In the genomic region with DNA sequence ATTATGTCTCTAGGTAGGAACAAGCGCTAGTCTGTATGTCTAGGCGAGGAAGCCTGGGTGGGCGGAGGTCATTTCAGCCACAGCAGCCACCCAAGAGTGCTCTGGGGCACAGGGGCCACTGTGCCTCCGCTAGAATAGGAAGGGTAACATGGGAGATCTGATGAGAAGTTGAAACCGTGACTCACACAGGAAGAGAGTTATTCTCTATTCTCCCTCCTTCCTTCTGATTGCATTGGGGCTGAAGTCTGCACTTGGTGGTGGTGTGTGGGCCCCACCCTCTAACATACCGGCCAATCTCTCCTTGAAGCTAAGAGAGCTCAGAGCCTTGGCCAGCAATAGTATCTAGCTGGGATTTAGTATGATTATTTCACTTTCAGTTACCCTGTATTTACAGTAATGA, we compare ENCODE assay signal across 8 cellular contexts. TPM values are rescaled to one million over a fixed set of nuclear protein-coding genes. Genes with fewer than 3 reads are reported as not detected.
DNase-seq lines count a peak whose midpoint lies in the region; ATAC-seq lines count a peak whose summit lies in the region.

No MANE protein-coding gene starts in this region.

- CTCF ChIA-PET in naive thymus-derived CD4-positive, alpha-beta T cell (lab: Charles Lee) = no interaction called here

- no peak overlapping the region for H3K4me3 ChIP-seq in naive thymus-derived CD4-positive, alpha-beta T cell (ENCODE audit: low read length)

- in situ Hi-C loops in ACHN (cut with HindIII; ENCODE audit: low pct_ligation_motif_present, low pct_unique_long_range_greater_than_20kb, low sequenced_read_pairs) = no loop called here

- H3K9me3 ChIP-seq in naive thymus-derived CD4-positive, alpha-beta T cell (ENCODE audit: control insufficient read depth in 2 of 3, low read length in 3 of 3) = no peaks in the 10 kb centered on the region

- POLR2A ChIA-PET in naive thymus-derived CD4-positive, alpha-beta T cell (lab: Charles Lee) = no interaction called here

- H3K27ac Mint-ChIP-seq in activated T-cell treated with anti-CD3 and anti-CD28 coated beads, Interleukin-2, amount 50 U/mL, for 24 hours = peak overlapping the region; percentile 35
- H3K27ac Mint-ChIP-seq in naive thymus-derived CD4-positive, alpha-beta T cell = peak overlapping the region in 3 of 9 donors; percentile 45 to 89 (median 54)

- H3K36me3 ChIP-seq in naive thymus-derived CD4-positive, alpha-beta T cell (ENCODE audit: control insufficient read depth in 2 of 3, insufficient read depth in 3 of 3, low read length in 3 of 3) = peaks cover 0 to 5% (median 0%) of the 10 kb centered on the region in 3 experiments

- no peak overlapping the region for H3K27ac ChIP-seq in naive thymus-derived CD4-positive, alpha-beta T cell (ENCODE audit: low read depth, low read length)

- no peaks in the 10 kb centered on the region for H3K4me1 ChIP-seq in naive thymus-derived CD4-positive, alpha-beta T cell (ENCODE audit: control insufficient read depth in 2 of 2, insufficient read depth in 2 of 2, low read length in 2 of 2)

- H3K27me3 Mint-ChIP-seq in activated T-cell treated with anti-CD3 and anti-CD28 coated beads, Interleukin-2, amount 50 U/mL, for 24 hours = no peaks in the 10 kb centered on the region
- H3K27me3 Mint-ChIP-seq in naive thymus-derived CD4-positive, alpha-beta T cell = no peaks in the 10 kb centered on the region

- no peaks in the 10 kb centered on the region for H3K27me3 ChIP-seq in naive thymus-derived CD4-positive, alpha-beta T cell (ENCODE audit: control insufficient read depth in 2 of 2, insufficient read depth in 2 of 2, low read length in 2 of 2)

- H3K36me3 Mint-ChIP-seq in activated T-cell treated with anti-CD3 and anti-CD28 coated beads, Interleukin-2, amount 50 U/mL, for 24 hours (ENCODE audit: low read depth) = peaks cover 58% of the 10 kb centered on the region
- H3K36me3 Mint-ChIP-seq in naive thymus-derived CD4-positive, alpha-beta T cell = peaks cover 4 to 62% (median 41%) of the 10 kb centered on the region in 5 donors

- H3K4me3 Mint-ChIP-seq in activated T-cell treated with anti-CD3 and anti-CD28 coated beads, Interleukin-2, amount 50 U/mL, for 24 hours = no peak overlapping the region
- peak overlapping the region in 1 of 10 donors; percentile 58 for H3K4me3 Mint-ChIP-seq in naive thymus-derived CD4-positive, alpha-beta T cell

- intact Hi-C loops in naive thymus-derived CD4-positive, alpha-beta T cell (cut with micrococcal nuclease) = loop anchor here in 1 of 2 donors (2.0 kb wide), 1 partner anchor 20 kb away; a partner anchor contains a TSS

- DNase-seq in activated T-cell treated with anti-CD3 and anti-CD28 coated beads, Interleukin-2, amount 50 U/mL, for 24 hours = no peak
- DNase-seq in activated T-cell treated with anti-CD3 and anti-CD28 coated beads, Interleukin-2, amount 50 U/mL, for 1 hour = no peak
- peak; percentile 13 for DNase-seq in RPMI7951 (ENCODE audit: low read depth)
- DNase-seq in naive thymus-derived CD4-positive, alpha-beta T cell = no peak
- no peak for DNase-seq in ACHN
- no peak for DNase-seq in NCI-H526 (lab: John Stamatoyannopoulos, UW)
- DNase-seq in activated gamma-delta T cell (lab: John Stamatoyannopoulos, UW) = no peak

- peaks cover 16% of the 10 kb centered on the region for H3K4me1 Mint-ChIP-seq in activated T-cell treated with anti-CD3 and anti-CD28 coated beads, Interleukin-2, amount 50 U/mL, for 24 hours (ENCODE audit: low read depth)
- peaks cover 0 to 36% (median 5%) of the 10 kb centered on the region in 7 donors for H3K4me1 Mint-ChIP-seq in naive thymus-derived CD4-positive, alpha-beta T cell

- ATAC-seq in HG02884 (IDR thresholded peaks at IDR 0.05; ENCODE audit: unreplicated experiment) = peak; percentile 91
- peak; percentile 82 for ATAC-seq in naive thymus-derived CD4-positive, alpha-beta T cell

- no peaks in the 10 kb centered on the region for H3K9me3 Mint-ChIP-seq in activated T-cell treated with anti-CD3 and anti-CD28 coated beads, Interleukin-2, amount 50 U/mL, for 24 hours
- H3K9me3 Mint-ChIP-seq in naive thymus-derived CD4-positive, alpha-beta T cell = peaks cover 0 to 5% (median 0%) of the 10 kb centered on the region in 11 donors

RNA-seq across cellular contexts. Expression of a gene that starts 20.3 kb away (rescaled TPM):
- total RNA-seq in RPMI7951 (2014; rRNA removed; shearing (Covaris generic)) = 1.7 and 2.2 TPM in 2 replicates
- total RNA-seq in naive thymus-derived CD4-positive, alpha-beta T cell = 1 to 10 TPM; 5.3 to 8.7 (median 7.4) TPM
- polyA plus RNA-seq in naive thymus-derived CD4-positive, alpha-beta T cell = 10 to 100 TPM in 1 of 2 donors, 1 to 10 TPM in 1; 4.9 to 10.4 TPM
